ENCODE assay signal across 13 cellular contexts in genomic region chr21:31253684-31254083, GRCh38.
DNase-seq lines count a peak whose midpoint lies in the region; ATAC-seq and TF ChIP-seq lines count a peak whose summit lies in the region.
"Had no signal": no experiment of that assay in that cellular context is flagged by ENCODE, and none has a peak within 500 bp of the region (broad histone marks: within the 10 kb centered on the region; RNA-seq: fewer than 3 reads in every experiment).

No MANE protein-coding gene starts in this region.

- no peaks in the 10 kb centered on the region for H3K27me3 Mint-ChIP-seq in WTC11 (ENCODE audit: low read depth)
- H3K27me3 Mint-ChIP-seq in endothelial cell (ENCODE audit: unreplicated experiment), result peaks cover 5% of the 10 kb centered on the region
- peaks cover 9% of the 10 kb centered on the region for H3K27me3 Mint-ChIP-seq in neural progenitor cell (ENCODE audit: insufficient read depth, low read depth)
- H3K27me3 Mint-ChIP-seq: CD4-positive, CD25-positive, alpha-beta regulatory T cell had no signal

- POLR2A ChIA-PET in WTC11 (lab: Charles Lee), result no interaction called here

- H3K79me2 ChIP-seq in neural progenitor cell (ENCODE audit: low read depth), result no peaks in the 10 kb centered on the region

- no peak overlapping the region for H2AFZ ChIP-seq in neural progenitor cell (replicated peaks)

- no peak for TF ChIP-seq CTCF in WTC11 (IDR thresholded peaks at IDR 0.05)
- TF ChIP-seq CTCF in endothelial cell (IDR thresholded peaks at IDR 0.05; ENCODE audit: unreplicated experiment), result no peak
- no peak for TF ChIP-seq CTCF in neural progenitor cell (IDR thresholded peaks at IDR 0.05)

- peaks cover 24% of the 10 kb centered on the region for H4K20me1 ChIP-seq in neural progenitor cell (ENCODE audit: low read depth)

- no peaks in the 10 kb centered on the region for H3K36me3 Mint-ChIP-seq in WTC11
- peaks cover 17% of the 10 kb centered on the region for H3K36me3 Mint-ChIP-seq in endothelial cell (ENCODE audit: low read depth, unreplicated experiment)
- peaks cover 22% of the 10 kb centered on the region for H3K36me3 Mint-ChIP-seq in neural progenitor cell
- H3K36me3 Mint-ChIP-seq: CD4-positive, CD25-positive, alpha-beta regulatory T cell had no signal

- H3K27ac Mint-ChIP-seq in WTC11, result peak overlapping the region; percentile 54; the same call in 1 of the 2 replicates
- H3K27ac Mint-ChIP-seq in endothelial cell (ENCODE audit: unreplicated experiment), result peak overlapping the region; percentile 13
- no peak overlapping the region for H3K27ac Mint-ChIP-seq in neural progenitor cell
- H3K27ac Mint-ChIP-seq: CD4-positive, CD25-positive, alpha-beta regulatory T cell had no signal

- H3K9me3 ChIP-seq in neural progenitor cell (ENCODE audit: low read depth), result no peaks in the 10 kb centered on the region
- H3K9me3 ChIP-seq: HAP-1 had no signal

- H3K4me3 ChIP-seq in neural progenitor cell, result no peak overlapping the region
- H3K4me3 ChIP-seq: BLaER1 treated with 17β-estradiol and CSF1 and Interleukin-3, amounts not matched to agents 10 nM and 100 nM; HAP-1 had no signal

- H3K9ac ChIP-seq in neural progenitor cell, result no peak overlapping the region
- H3K9ac ChIP-seq: BLaER1 treated with 17β-estradiol and CSF1 and Interleukin-3, amounts not matched to agents 10 nM and 100 nM had no signal

- peaks cover 21% of the 10 kb centered on the region for H3F3A ChIP-seq in neural progenitor cell (ENCODE audit: low read depth)

- no peaks in the 10 kb centered on the region for H3K27me3 ChIP-seq in neural progenitor cell
- H3K27me3 ChIP-seq: BLaER1 treated with 17β-estradiol and CSF1 and Interleukin-3, amounts not matched to agents 10 nM and 100 nM had no signal

- peak overlapping the region; percentile 52 for H3K4me2 ChIP-seq in neural progenitor cell
- H3K4me2 ChIP-seq: BLaER1 treated with 17β-estradiol and CSF1 and Interleukin-3, amounts not matched to agents 10 nM and 100 nM had no signal

- H3K4me3 Mint-ChIP-seq in WTC11 (no peak overlapping the region), endothelial cell (ENCODE audit: unreplicated experiment) (no peak overlapping the region), neural progenitor cell (no peak overlapping the region)
- H3K4me3 Mint-ChIP-seq: CD4-positive, CD25-positive, alpha-beta regulatory T cell had no signal

- DNase-seq in NCI-H82 (lab: John Stamatoyannopoulos, UW), result peak; percentile 11
- no peak for DNase-seq in NCI-H82 treated with DMSO at 0.1 percent for 48 hours (lab: John Stamatoyannopoulos, UW; ENCODE audit: unreplicated experiment)
- no peak for DNase-seq in WTC11 (ENCODE audit: low spot score)
- DNase-seq in endothelial cell (ENCODE audit: low spot score), result no peak
- DNase-seq in neural progenitor cell (ENCODE audit: low spot score), result no peak
- DNase-seq in NCI-H774 (lab: John Stamatoyannopoulos, UW), result no peak
- DNase-seq: 8988T; CD4-positive, CD25-positive, alpha-beta regulatory T cell; DMS53 had no signal

- H3K9me3 Mint-ChIP-seq in WTC11 (0 out of 2 replicates have a peak, but pooled peaks cover 3% of the 10 kb centered on the region), endothelial cell (ENCODE audit: unreplicated experiment) (no peaks in the 10 kb centered on the region), neural progenitor cell (peaks cover 2% of the 10 kb centered on the region)

- H3K4me1 ChIP-seq in neural progenitor cell, result peaks cover 37% of the 10 kb centered on the region
- H3K4me1 ChIP-seq: BLaER1 treated with 17β-estradiol and CSF1 and Interleukin-3, amounts not matched to agents 10 nM and 100 nM; HAP-1 had no signal

- peaks cover 56% of the 10 kb centered on the region for H3K4me1 Mint-ChIP-seq in WTC11
- peaks cover 17% of the 10 kb centered on the region for H3K4me1 Mint-ChIP-seq in endothelial cell (ENCODE audit: unreplicated experiment)
- peaks cover 25% of the 10 kb centered on the region for H3K4me1 Mint-ChIP-seq in neural progenitor cell

- CTCF ChIA-PET in WTC11 (lab: Charles Lee), result no interaction called here

- no peaks in the 10 kb centered on the region for H3K36me3 ChIP-seq in neural progenitor cell
- H3K36me3 ChIP-seq: HAP-1 had no signal

- H3K27ac ChIP-seq in neural progenitor cell, result no peak overlapping the region
- H3K27ac ChIP-seq: BLaER1 treated with 17β-estradiol and CSF1 and Interleukin-3, amounts not matched to agents 10 nM and 100 nM had no signal

- ATAC-seq in WTC11 (no peak), GM19455 (IDR thresholded peaks at IDR 0.05; ENCODE audit: unreplicated experiment) (no peak), HG03196 (IDR thresholded peaks at IDR 0.05; ENCODE audit: unreplicated experiment) (no peak)

TF ChIP-seq in WTC11, 78 proteins besides CTCF, POLR2A, EP300 and RAD21 (continues in another document):
- TF ChIP-seq ATF2 (CRISPR knock-in tag; IDR thresholded peaks at IDR 0.05; ENCODE audit: borderline replicate concordance, low read depth) (no peak), GRHL2 (CRISPR knock-in tag; IDR thresholded peaks at IDR 0.05; ENCODE audit: insufficient replicate concordance, severe bottlenecking) (no peak), RELA (CRISPR knock-in tag; IDR thresholded peaks at IDR 0.05; ENCODE audit: borderline replicate concordance) (no peak), CBFB (CRISPR knock-in tag; IDR thresholded peaks at IDR 0.05; ENCODE audit: low read depth) (no peak), IRF1 (CRISPR knock-in tag; IDR thresholded peaks at IDR 0.05) (no peak), NFATC4 (CRISPR knock-in tag; IDR thresholded peaks at IDR 0.05) (no peak)
- TF ChIP-seq, protein P1, sequence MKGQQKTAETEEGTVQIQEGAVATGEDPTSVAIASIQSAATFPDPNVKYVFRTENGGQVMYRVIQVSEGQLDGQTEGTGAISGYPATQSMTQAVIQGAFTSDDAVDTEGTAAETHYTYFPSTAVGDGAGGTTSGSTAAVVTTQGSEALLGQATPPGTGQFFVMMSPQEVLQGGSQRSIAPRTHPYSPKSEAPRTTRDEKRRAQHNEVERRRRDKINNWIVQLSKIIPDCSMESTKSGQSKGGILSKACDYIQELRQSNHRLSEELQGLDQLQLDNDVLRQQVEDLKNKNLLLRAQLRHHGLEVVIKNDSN (CRISPR knock-in tag; IDR thresholded peaks at IDR 0.05), result no peak
- TF ChIP-seq, protein P2, sequence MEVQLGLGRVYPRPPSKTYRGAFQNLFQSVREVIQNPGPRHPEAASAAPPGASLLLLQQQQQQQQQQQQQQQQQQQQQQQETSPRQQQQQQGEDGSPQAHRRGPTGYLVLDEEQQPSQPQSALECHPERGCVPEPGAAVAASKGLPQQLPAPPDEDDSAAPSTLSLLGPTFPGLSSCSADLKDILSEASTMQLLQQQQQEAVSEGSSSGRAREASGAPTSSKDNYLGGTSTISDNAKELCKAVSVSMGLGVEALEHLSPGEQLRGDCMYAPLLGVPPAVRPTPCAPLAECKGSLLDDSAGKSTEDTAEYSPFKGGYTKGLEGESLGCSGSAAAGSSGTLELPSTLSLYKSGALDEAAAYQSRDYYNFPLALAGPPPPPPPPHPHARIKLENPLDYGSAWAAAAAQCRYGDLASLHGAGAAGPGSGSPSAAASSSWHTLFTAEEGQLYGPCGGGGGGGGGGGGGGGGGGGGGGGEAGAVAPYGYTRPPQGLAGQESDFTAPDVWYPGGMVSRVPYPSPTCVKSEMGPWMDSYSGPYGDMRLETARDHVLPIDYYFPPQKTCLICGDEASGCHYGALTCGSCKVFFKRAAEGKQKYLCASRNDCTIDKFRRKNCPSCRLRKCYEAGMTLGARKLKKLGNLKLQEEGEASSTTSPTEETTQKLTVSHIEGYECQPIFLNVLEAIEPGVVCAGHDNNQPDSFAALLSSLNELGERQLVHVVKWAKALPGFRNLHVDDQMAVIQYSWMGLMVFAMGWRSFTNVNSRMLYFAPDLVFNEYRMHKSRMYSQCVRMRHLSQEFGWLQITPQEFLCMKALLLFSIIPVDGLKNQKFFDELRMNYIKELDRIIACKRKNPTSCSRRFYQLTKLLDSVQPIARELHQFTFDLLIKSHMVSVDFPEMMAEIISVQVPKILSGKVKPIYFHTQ (CRISPR knock-in tag; IDR thresholded peaks at IDR 0.05), result no peak
- TF ChIP-seq, protein P3, sequence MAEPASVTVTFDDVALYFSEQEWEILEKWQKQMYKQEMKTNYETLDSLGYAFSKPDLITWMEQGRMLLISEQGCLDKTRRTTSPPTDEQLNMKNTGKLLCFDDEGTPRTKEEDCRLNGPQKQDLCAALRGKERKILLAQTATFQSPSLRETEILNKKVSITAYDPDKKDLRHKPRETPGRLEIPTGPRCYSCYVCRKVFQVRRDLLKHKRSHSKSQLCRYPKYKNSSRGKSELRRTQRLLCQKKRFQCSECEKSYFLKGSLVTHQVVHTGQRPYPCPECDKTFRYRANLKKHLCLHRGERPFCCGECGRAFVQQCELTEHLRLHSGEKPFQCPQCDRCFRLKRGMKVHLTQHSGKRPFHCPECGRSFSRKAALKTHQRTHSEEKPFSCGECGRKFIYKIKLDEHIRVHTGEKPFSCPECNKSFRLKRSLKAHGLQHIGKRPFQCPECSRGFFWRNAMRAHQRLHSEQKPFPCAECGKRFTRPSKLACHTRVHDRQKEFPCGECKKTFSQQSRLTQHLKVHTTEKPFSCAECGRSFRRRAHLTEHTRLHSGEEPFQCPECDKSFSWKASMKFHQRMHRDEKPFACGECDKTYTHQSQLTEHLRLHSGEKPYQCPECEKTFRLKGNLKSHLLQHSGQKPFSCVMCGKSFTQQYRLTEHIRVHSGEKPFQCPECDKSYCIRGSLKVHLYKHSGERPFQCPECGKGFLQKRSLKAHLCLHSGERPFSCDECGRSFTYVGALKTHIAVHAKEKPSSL (CRISPR knock-in tag; conservative IDR thresholded peaks at IDR 0.05), result no peak
